ENCODE assay signal across 24 cellular contexts in genomic region chr4:157226601-157227000, GRCh38.
"Had no signal": no experiment of that assay in that cellular context is flagged by ENCODE, and none has a peak within 500 bp of the region (broad histone marks: within the 10 kb centered on the region; RNA-seq: fewer than 3 reads in every experiment).

No MANE protein-coding gene starts in this region.

- H3K4me3 ChIP-seq: body of pancreas, MG63 had no signal

- H3K9me3 ChIP-seq: body of pancreas, MG63 had no signal

- H3K27ac ChIP-seq: body of pancreas had no signal

- DNase-seq: activated B cell treated with CpG ODN at 0.5 μM for 24 hours; activated CD4-positive, alpha-beta T cell treated with anti-CD3 and anti-CD28 coated beads for 1 hour; activated CD4-positive, alpha-beta T cell treated with anti-CD3 and anti-CD28 coated beads, Interleukin-2, amount 10 ng/mL, durations not matched to agents 24 days and 14 days; activated CD4-positive, alpha-beta T cell treated with anti-CD3 and anti-CD28 coated beads, Interleukin-2, amount 50 U/mL, for 48 hours; activated CD8-positive, alpha-beta memory T cell treated with anti-CD3 and anti-CD28 coated beads, Interleukin-2, amount 10 ng/mL, durations not matched to agents 7 days and 5 days; activated effector memory CD4-positive, alpha-beta T cell treated with Interleukin-2 at 50 U/mL for 16 hours; activated naive CD4-positive, alpha-beta T cell; activated T-cell treated with anti-CD3 and anti-CD28 coated beads, Interleukin-2, amount 50 U/mL, for 24 hours; aorta; body of pancreas; MG63; MV-4-11; NCI-H1092 treated with DMSO at 0.1 percent for 48 hours; NCI-H1417 treated with DMSO at 0.1 percent for 48 hours; NCI-H1694; NCI-H2029; NCI-H2107; NCI-H2171 treated with DMSO at 0.1 percent for 48 hours; NCI-H226; NCI-H510A; NCI-H526 treated with DMSO at 0.1 percent for 48 hours; SIG-M5; T-helper 17 cell; T-helper 9 cell had no signal

- H3K36me3 ChIP-seq: MG63 had no signal

- ATAC-seq: activated CD8-positive, alpha-beta memory T cell treated with anti-CD3 and anti-CD28 coated beads, Interleukin-2, amount 10 ng/mL, durations not matched to agents 7 days and 5 days; body of pancreas; T-helper 17 cell had no signal
